Comparison of ENCODE assay signal across 9 cellular contexts in genomic region chr17:6269474-6269873, GRCh38.
A peak's percentile ranks its signal among the peaks of the same experiment; 100 is the strongest.
DNase-seq lines count a peak whose midpoint lies in the region; ATAC-seq and TF ChIP-seq lines count a peak whose summit lies in the region.
"Had no signal": no experiment of that assay in that cellular context is flagged by ENCODE, and none has a peak within 500 bp of the region (broad histone marks: within the 10 kb centered on the region; RNA-seq: fewer than 3 reads in every experiment).

No MANE protein-coding gene starts in this region.

- no peak for TF ChIP-seq CTCF in endothelial cell (IDR thresholded peaks at IDR 0.05; ENCODE audit: unreplicated experiment)

- no peak overlapping the region for H3K4me3 Mint-ChIP-seq in activated CD4-positive, alpha-beta T cell treated with anti-CD3 and anti-CD28 coated beads, Interleukin-2, amount 10 ng/mL, durations not matched to agents 24 days and 14 days
- no peak overlapping the region for H3K4me3 Mint-ChIP-seq in endothelial cell (ENCODE audit: unreplicated experiment)
- H3K4me3 Mint-ChIP-seq: B cell had no signal

- no peaks in the 10 kb centered on the region for H3K36me3 Mint-ChIP-seq in activated CD4-positive, alpha-beta T cell treated with anti-CD3 and anti-CD28 coated beads, Interleukin-2, amount 10 ng/mL, durations not matched to agents 24 days and 14 days (ENCODE audit: low read depth)
- H3K36me3 Mint-ChIP-seq in endothelial cell (ENCODE audit: low read depth, unreplicated experiment) = no peaks in the 10 kb centered on the region

- H3K4me3 ChIP-seq in skeletal muscle cell (ENCODE audit: low read depth, low read length) = no peak overlapping the region

- no peak overlapping the region for H3K27ac Mint-ChIP-seq in activated CD4-positive, alpha-beta T cell treated with anti-CD3 and anti-CD28 coated beads, Interleukin-2, amount 10 ng/mL, durations not matched to agents 24 days and 14 days
- H3K27ac Mint-ChIP-seq in endothelial cell (ENCODE audit: unreplicated experiment) = no peak overlapping the region
- H3K27ac Mint-ChIP-seq: B cell had no signal

- H3K4me1 Mint-ChIP-seq in activated CD4-positive, alpha-beta T cell treated with anti-CD3 and anti-CD28 coated beads, Interleukin-2, amount 10 ng/mL, durations not matched to agents 24 days and 14 days = no peaks in the 10 kb centered on the region
- no peaks in the 10 kb centered on the region for H3K4me1 Mint-ChIP-seq in endothelial cell (ENCODE audit: unreplicated experiment)
- H3K4me1 Mint-ChIP-seq: B cell had no signal

- DNase-seq in activated CD4-positive, alpha-beta T cell treated with anti-CD3 and anti-CD28 coated beads, Interleukin-2, amount 10 ng/mL, durations not matched to agents 24 days and 14 days = peak; percentile 81
- no peak for DNase-seq in activated CD4-positive, alpha-beta T cell treated with anti-CD3 and anti-CD28 coated beads for 1 hour
- DNase-seq in endothelial cell (ENCODE audit: low spot score) (peak; percentile 76), skeletal muscle cell (ENCODE audit: low read depth) (peak; percentile 1), NCI-H2107 treated with DMSO at 0.1 percent for 48 hours (lab: John Stamatoyannopoulos, UW; ENCODE audit: unreplicated experiment) (no peak)

- intact Hi-C loops in activated CD4-positive, alpha-beta T cell treated with anti-CD3 and anti-CD28 coated beads, Interleukin-2, amount 10 ng/mL, durations not matched to agents 24 days and 14 days (cut with micrococcal nuclease) = no loop called here

- H3K9me3 Mint-ChIP-seq in activated CD4-positive, alpha-beta T cell treated with anti-CD3 and anti-CD28 coated beads, Interleukin-2, amount 10 ng/mL, durations not matched to agents 24 days and 14 days = no peaks in the 10 kb centered on the region
- H3K9me3 Mint-ChIP-seq in endothelial cell (ENCODE audit: unreplicated experiment) = no peaks in the 10 kb centered on the region

- no peak for ATAC-seq in HG03460 (IDR thresholded peaks at IDR 0.05; ENCODE audit: unreplicated experiment)
- ATAC-seq in GM21381 (IDR thresholded peaks at IDR 0.05; ENCODE audit: unreplicated experiment) = no peak

- H3K27me3 Mint-ChIP-seq in activated CD4-positive, alpha-beta T cell treated with anti-CD3 and anti-CD28 coated beads, Interleukin-2, amount 10 ng/mL, durations not matched to agents 24 days and 14 days = no peaks in the 10 kb centered on the region
- H3K27me3 Mint-ChIP-seq in endothelial cell (ENCODE audit: unreplicated experiment) = no peaks in the 10 kb centered on the region

TF ChIP-seq in PFSK-1, 5 proteins besides CTCF, POLR2A, EP300 and RAD21:
- TF ChIP-seq FOXP2 (optimal IDR thresholded peaks at IDR 0.05; ENCODE audit: borderline replicate concordance, extremely low read depth, extremely low read length, insufficient read depth) (no peak), SIN3A (IDR thresholded peaks at IDR 0.05; ENCODE audit: borderline replicate concordance, insufficient read depth, low read length) (0 out of 2 replicates have a peak, but pooled peaks have one; percentile 67), REST (IDR thresholded peaks at IDR 0.05; ENCODE audit: insufficient read depth in 1 of 2, low read depth in 2 of 2, low read length in 2 of 2) (peak; percentile 99)
TF ChIP-seq in PFSK-1: peak in this region for 2.

Comparison
In these comparisons a context has a peak if more than half of its experiments do, and no peak if none do; other contexts are left out.
1. DNase-seq: peak in activated CD4-positive, alpha-beta T cell treated with anti-CD3 and anti-CD28 coated beads, Interleukin-2, amount 10 ng/mL, durations not matched to agents 24 days and 14 days (single experiment), endothelial cell (single experiment) and skeletal muscle cell (single experiment); none in activated CD4-positive, alpha-beta T cell treated with anti-CD3 and anti-CD28 coated beads for 1 hour (single experiment) and NCI-H2107 treated with DMSO at 0.1 percent for 48 hours (single experiment).